1 cellular context compared by ENCODE assay signal in the genomic region with DNA sequence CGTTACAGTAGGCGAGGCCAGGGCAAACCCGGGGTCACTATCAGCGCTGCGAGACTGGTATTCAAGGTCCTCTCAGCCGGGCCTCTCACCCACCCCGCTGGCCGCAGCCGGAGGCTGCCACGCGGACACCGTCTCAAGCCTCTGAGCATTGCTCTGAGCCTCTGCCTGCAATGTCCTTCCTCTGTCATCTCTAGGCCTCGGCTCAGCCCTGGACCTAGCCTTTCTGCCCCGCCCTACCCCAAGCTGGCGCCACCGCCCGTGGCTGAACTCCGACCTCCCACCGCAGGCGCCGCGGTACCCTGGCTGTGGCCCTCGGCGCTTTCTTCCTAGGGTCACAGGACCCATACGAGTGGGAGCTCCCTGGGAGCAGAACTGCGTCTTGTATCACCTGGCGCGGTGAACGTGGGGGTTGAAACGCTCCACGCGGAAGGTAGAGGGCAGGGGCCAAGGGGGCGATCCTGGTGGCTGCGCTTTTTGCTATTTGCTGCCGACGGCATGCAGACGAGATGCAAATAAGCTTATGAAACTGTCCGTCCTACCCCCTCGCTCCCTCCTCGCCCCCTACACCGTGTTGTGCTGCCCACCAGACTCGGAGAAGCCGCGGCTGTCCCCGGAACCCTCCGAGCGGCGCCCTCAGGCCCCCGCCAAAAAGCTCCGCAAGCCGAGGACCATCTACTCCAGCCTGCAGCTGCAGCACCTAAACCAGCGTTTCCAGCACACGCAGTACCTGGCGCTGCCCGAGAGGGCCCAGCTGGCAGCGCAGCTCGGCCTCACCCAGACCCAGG.
TF ChIP-seq lines count a peak whose summit lies in the region.

No MANE protein-coding gene starts in this region.

TF ChIP-seq in SK-N-SH treated with all-trans-retinoic acid at 6 μM for 48 hours, 23 proteins besides CTCF, POLR2A, EP300 and RAD21 (continued from another document):
- TF ChIP-seq, protein P1, sequence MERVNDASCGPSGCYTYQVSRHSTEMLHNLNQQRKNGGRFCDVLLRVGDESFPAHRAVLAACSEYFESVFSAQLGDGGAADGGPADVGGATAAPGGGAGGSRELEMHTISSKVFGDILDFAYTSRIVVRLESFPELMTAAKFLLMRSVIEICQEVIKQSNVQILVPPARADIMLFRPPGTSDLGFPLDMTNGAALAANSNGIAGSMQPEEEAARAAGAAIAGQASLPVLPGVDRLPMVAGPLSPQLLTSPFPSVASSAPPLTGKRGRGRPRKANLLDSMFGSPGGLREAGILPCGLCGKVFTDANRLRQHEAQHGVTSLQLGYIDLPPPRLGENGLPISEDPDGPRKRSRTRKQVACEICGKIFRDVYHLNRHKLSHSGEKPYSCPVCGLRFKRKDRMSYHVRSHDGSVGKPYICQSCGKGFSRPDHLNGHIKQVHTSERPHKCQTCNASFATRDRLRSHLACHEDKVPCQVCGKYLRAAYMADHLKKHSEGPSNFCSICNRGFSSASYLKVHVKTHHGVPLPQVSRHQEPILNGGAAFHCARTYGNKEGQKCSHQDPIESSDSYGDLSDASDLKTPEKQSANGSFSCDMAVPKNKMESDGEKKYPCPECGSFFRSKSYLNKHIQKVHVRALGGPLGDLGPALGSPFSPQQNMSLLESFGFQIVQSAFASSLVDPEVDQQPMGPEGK (CRISPR knock-in tag; IDR thresholded peaks at IDR 0.05; ENCODE audit: borderline replicate concordance), result no peak
- TF ChIP-seq ZFP30 (CRISPR knock-in tag; IDR thresholded peaks at IDR 0.05), result no peak
